8 cellular contexts compared by ENCODE assay signal in the genomic region with DNA sequence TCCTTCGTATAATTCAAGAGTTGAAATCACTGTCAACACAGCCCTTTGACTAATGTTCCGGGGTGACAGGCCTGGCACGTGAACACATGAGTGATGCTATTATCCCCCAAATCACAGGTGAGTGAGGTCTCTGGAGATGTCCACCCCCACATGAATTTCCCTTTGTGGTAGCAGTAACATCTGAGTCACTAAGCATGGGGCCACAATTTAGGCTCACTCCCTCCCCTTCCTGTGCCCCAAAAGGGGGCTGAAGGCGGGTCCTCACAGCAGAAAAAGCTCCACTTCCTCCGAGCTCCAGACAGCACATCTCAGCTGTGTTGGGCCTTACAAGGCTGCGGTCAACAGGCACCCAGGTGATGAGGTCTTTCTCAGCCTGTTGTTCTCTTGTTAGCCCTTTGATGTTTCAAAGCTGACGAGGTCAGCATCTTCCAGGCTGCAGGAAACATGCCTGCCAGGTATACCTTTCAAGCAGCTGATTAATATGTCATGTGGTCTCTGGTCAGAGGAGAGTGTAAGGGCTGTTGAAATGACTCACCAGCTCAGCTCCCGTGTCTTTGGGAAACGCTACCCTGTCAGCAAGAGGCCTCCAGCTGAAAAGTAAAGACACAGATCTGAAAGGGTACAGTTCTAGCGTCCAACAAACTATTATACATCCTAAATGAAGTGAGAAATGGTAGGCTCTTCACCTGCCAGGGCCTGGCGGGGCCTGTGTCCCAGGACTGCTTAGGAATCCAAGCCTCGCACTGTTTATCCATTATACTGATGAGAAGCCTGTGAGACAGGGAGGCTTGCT.
A peak's percentile ranks its signal among the peaks of the same experiment; 100 is the strongest.
DNase-seq lines count a peak whose midpoint lies in the region; ATAC-seq and TF ChIP-seq lines count a peak whose summit lies in the region.

No MANE protein-coding gene starts in this region.

- H4K20me1 ChIP-seq in hepatocyte (ENCODE audit: insufficient read depth, poor library complexity, severe bottlenecking) = no peaks in the 10 kb centered on the region

- H3K27ac ChIP-seq in hepatocyte = peak overlapping the region; percentile 96

- H2AFZ ChIP-seq in hepatocyte = no peak overlapping the region

- H3K4me1 Mint-ChIP-seq in endothelial cell (ENCODE audit: unreplicated experiment) = peaks cover 55% of the 10 kb centered on the region

- H3K79me2 ChIP-seq in hepatocyte = peaks cover 2% of the 10 kb centered on the region

- TF ChIP-seq CTCF in GM13977 (IDR thresholded peaks at IDR 0.05; ENCODE audit: extremely low read depth, insufficient read depth, missing control alignments) = no peak
- no peak for TF ChIP-seq CTCF in hepatocyte (IDR thresholded peaks at IDR 0.05; ENCODE audit: poor library complexity)
- no peak for TF ChIP-seq CTCF in endothelial cell (IDR thresholded peaks at IDR 0.05; ENCODE audit: unreplicated experiment)

- in situ Hi-C loops in GM13977 (cut with MboI; ENCODE audit: low pct_unique_long_range_greater_than_20kb, low sequenced_read_pairs, unreplicated experiment) = no loop called here

- H3K9me3 Mint-ChIP-seq in endothelial cell (ENCODE audit: unreplicated experiment) = no peaks in the 10 kb centered on the region

- no peak overlapping the region for H3K4me3 Mint-ChIP-seq in endothelial cell (ENCODE audit: unreplicated experiment)

- no peak overlapping the region for H3K4me3 ChIP-seq in hepatocyte

- peak; percentile 81 for DNase-seq in GM13977 (ENCODE audit: low spot score)
- peak; percentile 46 for DNase-seq in NCI-H2196 treated with DMSO at 0.1 percent for 48 hours (lab: John Stamatoyannopoulos, UW; ENCODE audit: unreplicated experiment)
- DNase-seq in activated T-cell treated with anti-CD3 and anti-CD28 coated beads for 24 hours (ENCODE audit: low read depth) = peak; percentile 70
- DNase-seq in hepatocyte (ENCODE audit: low spot score) = peak; percentile 85
- DNase-seq in stimulated activated CD4-positive, alpha-beta T cell treated with anti-CD3 and anti-CD28 coated beads, Interleukin-4, amount 100 ng/mL, for 4 hours = peak; percentile 48 to 80
- no peak for DNase-seq in NCI-H1105 treated with DMSO at 0.1 percent for 48 hours (lab: John Stamatoyannopoulos, UW)
- no peak for DNase-seq in endothelial cell (ENCODE audit: low spot score)

- H3K27ac Mint-ChIP-seq in endothelial cell (ENCODE audit: unreplicated experiment) = no peak overlapping the region

- H3K27me3 Mint-ChIP-seq in endothelial cell (ENCODE audit: unreplicated experiment) = peaks cover 8% of the 10 kb centered on the region

- peaks cover 55% of the 10 kb centered on the region for H3K4me1 ChIP-seq in hepatocyte (ENCODE audit: insufficient read depth)

- WGBS in hepatocyte (ENCODE audit: low lambda C conversion rate, missing lambda C conversion rate) = 66% methylated on average over 12 of the region's 12 CpGs

- H3K36me3 ChIP-seq in hepatocyte (replicated peaks; ENCODE audit: insufficient read depth, low read depth) = no peaks in the 10 kb centered on the region

- H3K4me2 ChIP-seq in hepatocyte = peak overlapping the region; percentile 10

- H3K36me3 Mint-ChIP-seq in endothelial cell (ENCODE audit: low read depth, unreplicated experiment) = peaks cover 7% of the 10 kb centered on the region

- H3K9me3 ChIP-seq in hepatocyte (ENCODE audit: low read depth) = no peaks in the 10 kb centered on the region

- no peaks in the 10 kb centered on the region for H3K27me3 ChIP-seq in hepatocyte

- ATAC-seq in HG02610 (IDR thresholded peaks at IDR 0.05; ENCODE audit: unreplicated experiment) = peak; percentile 88

- no peaks in the 10 kb centered on the region for H3K9me2 ChIP-seq in hepatocyte (replicated peaks; ENCODE audit: insufficient read depth)

Comparison
In these comparisons a context has a peak if more than half of its experiments do, and no peak if none do; other contexts are left out.
1. DNase-seq: peak in GM13977 (single experiment), NCI-H2196 treated with DMSO at 0.1 percent for 48 hours (single experiment), activated T-cell treated with anti-CD3 and anti-CD28 coated beads for 24 hours (single experiment), hepatocyte (single experiment) and stimulated activated CD4-positive, alpha-beta T cell treated with anti-CD3 and anti-CD28 coated beads, Interleukin-4, amount 100 ng/mL, for 4 hours (2 of 2); none in NCI-H1105 treated with DMSO at 0.1 percent for 48 hours (single experiment) and endothelial cell (single experiment).